In the genomic region with DNA sequence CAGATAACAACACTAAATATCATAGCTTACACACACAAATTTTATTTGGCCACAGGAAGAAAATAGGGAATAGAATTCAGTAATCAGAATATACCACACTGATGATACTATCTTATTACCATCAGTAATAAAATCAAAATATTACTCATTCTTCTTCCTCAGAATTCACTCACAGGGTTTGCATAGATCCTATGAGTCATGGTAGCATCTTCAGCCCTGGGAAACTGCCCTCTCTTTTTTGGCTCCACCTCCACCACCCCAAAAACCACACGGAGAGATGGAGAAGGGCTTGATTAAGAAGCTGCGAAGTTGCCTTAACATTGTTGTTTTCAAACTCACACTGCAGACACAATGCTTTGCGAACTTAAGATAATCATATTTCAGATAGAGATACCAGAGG, we compare ENCODE assay signal across 10 cellular contexts.
DNase-seq lines count a peak whose midpoint lies in the region; ATAC-seq and TF ChIP-seq lines count a peak whose summit lies in the region.
"Had no signal": no experiment of that assay in that cellular context is flagged by ENCODE, and none has a peak within 500 bp of the region (broad histone marks: within the 10 kb centered on the region; RNA-seq: fewer than 3 reads in every experiment).

No MANE protein-coding gene starts in this region.

- H3K9me3 ChIP-seq in A673 (ENCODE audit: low read depth, low read length, poor library complexity, severe bottlenecking): no peaks in the 10 kb centered on the region
- no peaks in the 10 kb centered on the region for H3K9me3 ChIP-seq in Karpas-422 (ENCODE audit: low read length)
- H3K9me3 ChIP-seq in right lobe of liver: no peaks in the 10 kb centered on the region

- H3K4me2 ChIP-seq in Karpas-422 (ENCODE audit: low read depth, low read length, poor library complexity, severe bottlenecking): peak overlapping the region; percentile 42

- H4K20me1 ChIP-seq in Karpas-422 (ENCODE audit: insufficient read depth, low read depth, low read length): no peaks in the 10 kb centered on the region

- H3K79me2 ChIP-seq in Karpas-422 (ENCODE audit: low read length): no peaks in the 10 kb centered on the region

- 0 out of 2 replicates have a peak overlapping the region, but pooled peaks have one; percentile 64 for H2AFZ ChIP-seq in Karpas-422 (ENCODE audit: low read length)

- no TSS peak for BruUV-seq in A673 (replicated peaks; lab: Mats Ljungman, UMichigan)

- H3K27me3 ChIP-seq in A673 (replicated peaks; ENCODE audit: insufficient read depth, low read depth, low read length, poor library complexity) (no peaks in the 10 kb centered on the region), Karpas-422 (ENCODE audit: low read length) (no peaks in the 10 kb centered on the region), right lobe of liver (no peaks in the 10 kb centered on the region)

- 22% methylated on average over 3 of the region's 3 CpGs for WGBS in right lobe of liver (ENCODE audit: insufficient coverage, low coverage, low lambda C conversion rate, missing lambda C conversion rate)

- CTCF ChIA-PET in A673 (lab: Charles Lee): interaction anchor here (1.0 kb wide), 1 partner anchor 162 kb away, joined by 3 read pairs; no protein-coding TSS in a partner anchor

- TF ChIP-seq CTCF in A673 (conservative IDR thresholded peaks at IDR 0.05; ENCODE audit: low read depth, low read length) (no peak), right lobe of liver (IDR thresholded peaks at IDR 0.05) (no peak)

- DNase-seq in A673 (ENCODE audit: low spot score) (peak; percentile 16), Karpas-422 (no peak), activated T-cell treated with anti-CD3 and anti-CD28 coated beads for 24 hours (ENCODE audit: low read depth) (peak; percentile 63), right lobe of liver (no peak), cerebellum (ENCODE audit: low spot score) (no peak), C1 segment of cervical spinal cord (lab: John Stamatoyannopoulos, UW) (no peak)
- DNase-seq: COR-L47 had no signal

- H3K4me1 ChIP-seq in A673 (ENCODE audit: insufficient read depth, low read length, poor library complexity, severe bottlenecking) (peaks cover 24% of the 10 kb centered on the region), Karpas-422 (ENCODE audit: low read length) (peaks cover 10% of the 10 kb centered on the region), right lobe of liver (peaks cover 0 to 19% (median 9%) of the 10 kb centered on the region in 4 donors)

- H3K36me3 ChIP-seq in A673 (ENCODE audit: insufficient read depth, low read length, poor library complexity, severe bottlenecking): no peaks in the 10 kb centered on the region
- no peaks in the 10 kb centered on the region for H3K36me3 ChIP-seq in Karpas-422 (ENCODE audit: insufficient read depth, low read length)
- no peaks in the 10 kb centered on the region for H3K36me3 ChIP-seq in right lobe of liver

- intact Hi-C loops in A673 (cut with micrococcal nuclease; ENCODE audit: unreplicated experiment): no loop called here
- intact Hi-C loops in right lobe of liver (cut with DNase I): no loop called here

- H3K9ac ChIP-seq in Karpas-422 (ENCODE audit: low read length): no peak overlapping the region

- no peak for TF ChIP-seq POLR2A in right lobe of liver (IDR thresholded peaks at IDR 0.05)

- ATAC-seq in right lobe of liver (peak; percentile 12 to 24 (median 19)), GM21447 (IDR thresholded peaks at IDR 0.05; ENCODE audit: unreplicated experiment) (no peak), GM19351 (IDR thresholded peaks at IDR 0.05; ENCODE audit: unreplicated experiment) (no peak)
- ATAC-seq: Panc1 had no signal

- H3K9me2 ChIP-seq in Karpas-422 (replicated peaks; ENCODE audit: insufficient read depth, low read length): no peaks in the 10 kb centered on the region

- no peak overlapping the region for H3K4me3 ChIP-seq in A673 (ENCODE audit: low read depth, low read length, poor library complexity, severe bottlenecking)
- H3K4me3 ChIP-seq in Karpas-422 (ENCODE audit: low read length): no peak overlapping the region
- H3K4me3 ChIP-seq in right lobe of liver: peak overlapping the region; percentile 6 to 45 (median 35)

- H3K27ac ChIP-seq in A673 (ENCODE audit: low read depth, low read length, poor library complexity, severe bottlenecking) (no peak overlapping the region), Karpas-422 (ENCODE audit: low read length) (no peak overlapping the region), right lobe of liver (peak overlapping the region in 2 of 3 donors; percentile 38 to 79)

- POLR2A ChIA-PET in A673 (lab: Charles Lee; ENCODE audit: low non-redundant PET): no interaction called here

Comparison
In these comparisons a context has a peak if more than half of its experiments do, and no peak if none do; other contexts are left out.
1. DNase-seq: peak in A673 (single experiment) and activated T-cell treated with anti-CD3 and anti-CD28 coated beads for 24 hours (single experiment); none in Karpas-422 (single experiment), right lobe of liver (0 of 3), cerebellum (single experiment) and C1 segment of cervical spinal cord (0 of 14).
2. H3K27ac ChIP-seq: peak in right lobe of liver (2 of 3); none in A673 (single experiment) and Karpas-422 (single experiment).
3. H3K4me3 ChIP-seq: peak in right lobe of liver (3 of 3); none in A673 (single experiment) and Karpas-422 (single experiment).
4. ATAC-seq: peak in right lobe of liver (4 of 4); none in GM21447 (single experiment) and GM19351 (single experiment).